ENCODE assay signal across 8 cellular contexts in the genomic region with DNA sequence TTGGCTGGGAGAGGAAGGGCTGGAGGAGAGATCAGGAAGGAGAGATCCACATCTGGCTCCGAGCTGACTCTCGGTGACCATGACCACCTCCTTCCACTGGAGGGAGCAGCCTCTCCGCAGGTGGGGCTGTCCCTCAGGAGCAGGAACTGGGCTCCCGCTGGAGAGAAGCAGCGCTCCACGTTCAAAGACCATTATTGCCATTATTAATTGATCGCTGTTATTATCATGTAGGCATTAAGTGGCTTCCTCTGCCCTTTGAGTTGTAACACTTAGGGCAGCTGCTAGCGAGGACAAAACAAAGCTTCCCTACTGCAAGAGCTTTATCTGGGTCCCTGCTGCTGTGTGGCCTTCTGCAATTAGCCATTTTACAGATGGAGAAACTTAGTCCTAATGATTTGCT.
DNase-seq lines count a peak whose midpoint lies in the region; ATAC-seq, FAIRE-seq and TF ChIP-seq lines count a peak whose summit lies in the region.

No MANE protein-coding gene starts in this region.

- no peak overlapping the region for H2AK5ac ChIP-seq in trophoblast cell (ENCODE audit: low read length)

- H2AFZ ChIP-seq in SU-DHL-6 (ENCODE audit: low read depth, low read length, severe bottlenecking) (no peak overlapping the region), trophoblast cell (ENCODE audit: insufficient read depth, low read length, poor library complexity) (no peak overlapping the region)

- WGBS in trophoblast cell (ENCODE audit: extremely low coverage, insufficient coverage, insufficient read length), result no CpG with 5 or more reads among the region's 8 CpGs

- H4K91ac ChIP-seq in trophoblast cell (ENCODE audit: low read depth, low read length), result no peak overlapping the region

- H3K9me2 ChIP-seq in SU-DHL-6 (replicated peaks; ENCODE audit: insufficient read depth, low read length), result no peaks in the 10 kb centered on the region

- H3K79me1 ChIP-seq in trophoblast cell (ENCODE audit: low read length), result no peaks in the 10 kb centered on the region

- H3K79me2 ChIP-seq in SU-DHL-6 (ENCODE audit: insufficient read depth, low read length) (no peaks in the 10 kb centered on the region), trophoblast cell (ENCODE audit: control insufficient read depth, insufficient read depth, low read length, poor library complexity) (no peaks in the 10 kb centered on the region)

- H3K14ac ChIP-seq in trophoblast cell (ENCODE audit: low read length), result no peak overlapping the region

- peak; percentile 18 for FAIRE-seq in GM18507 (lab: Jason Lieb, UNC)

- no peak overlapping the region for H3K18ac ChIP-seq in trophoblast cell (ENCODE audit: low read length)

- no peak overlapping the region for H4K8ac ChIP-seq in trophoblast cell (ENCODE audit: low read depth, low read length)

- H3K36me3 ChIP-seq in BJ (ENCODE audit: control insufficient read depth, insufficient read depth, low read length) (no peaks in the 10 kb centered on the region), SU-DHL-6 (ENCODE audit: low read length) (no peaks in the 10 kb centered on the region), trophoblast cell (ENCODE audit: control insufficient read depth in 1 of 2, insufficient read depth in 2 of 2, low read length in 2 of 2) (no peaks in the 10 kb centered on the region)

- no peaks in the 10 kb centered on the region for H3K4me1 ChIP-seq in trophoblast cell (ENCODE audit: control insufficient read depth in 1 of 2, insufficient read depth in 2 of 2, low read length in 2 of 2)

- TF ChIP-seq CTCF in BJ (IDR thresholded peaks at IDR 0.05; ENCODE audit: insufficient read depth, low read depth, low read length) (peak; percentile 94), SU-DHL-6 (IDR thresholded peaks at IDR 0.05; ENCODE audit: insufficient read depth, low read length, poor library complexity, severe bottlenecking) (peak; percentile 13)

- CTCF ChIA-PET in BJ (lab: Yijun Ruan, JAX), result interaction anchor here (0.5 to 4.2 kb wide), 42 partner anchors 8 to 738 kb away, joined by 3 to 83 read pairs (median 4); partner anchors contain the start of gene KIRREL3

- H2BK12ac ChIP-seq in trophoblast cell (ENCODE audit: low read length), result no peak overlapping the region

- H2BK120ac ChIP-seq in trophoblast cell (ENCODE audit: insufficient read depth, low read length, poor library complexity), result no peak overlapping the region

- no peak overlapping the region for H4K12ac ChIP-seq in trophoblast cell (ENCODE audit: low read depth, low read length)

- no peaks in the 10 kb centered on the region for H3K27me3 ChIP-seq in BJ (ENCODE audit: control insufficient read depth, insufficient read depth, low read length)
- no peaks in the 10 kb centered on the region for H3K27me3 ChIP-seq in SU-DHL-6 (ENCODE audit: low read length)
- H3K27me3 ChIP-seq in trophoblast cell (ENCODE audit: insufficient read depth, low read length), result no peaks in the 10 kb centered on the region

- ATAC-seq in HG03457 (IDR thresholded peaks at IDR 0.05; ENCODE audit: unreplicated experiment) (no peak), HG03039 (IDR thresholded peaks at IDR 0.05; ENCODE audit: unreplicated experiment) (no peak)

- no peaks in the 10 kb centered on the region for H3F3A ChIP-seq in SU-DHL-6 (ENCODE audit: insufficient read depth)

- H2BK5ac ChIP-seq in trophoblast cell (ENCODE audit: low read depth, low read length, poor library complexity), result no peak overlapping the region

- no peak overlapping the region for H3K4ac ChIP-seq in trophoblast cell (ENCODE audit: low read depth, low read length)

- H4K20me1 ChIP-seq in SU-DHL-6 (ENCODE audit: low read depth, low read length), result no peaks in the 10 kb centered on the region

- H3K9ac ChIP-seq in SU-DHL-6 (ENCODE audit: low read length) (no peak overlapping the region), trophoblast cell (ENCODE audit: low read length) (no peak overlapping the region)

- H3K4me2 ChIP-seq in SU-DHL-6 (ENCODE audit: low read depth, low read length, poor library complexity, severe bottlenecking) (no peak overlapping the region), trophoblast cell (ENCODE audit: low read length) (no peak overlapping the region)

- H3K27ac ChIP-seq in SU-DHL-6 (ENCODE audit: low read depth, low read length) (no peak overlapping the region), trophoblast cell (ENCODE audit: low read depth, low read length) (no peak overlapping the region)

- POLR2A ChIA-PET in BJ (lab: Charles Lee), result no interaction called here

- H3K23ac ChIP-seq in trophoblast cell (ENCODE audit: low read length), result no peak overlapping the region

- no peak for DNase-seq in BJ (ENCODE audit: low read depth)
- DNase-seq in GM18507 (ENCODE audit: extremely low spot score, insufficient read length, low read depth), result peak; percentile 11
- peak; percentile 53 for DNase-seq in M059J (ENCODE audit: low read depth)
- DNase-seq in foreskin melanocyte, result peak; percentile 24
- peak; percentile 27 to 67 for DNase-seq in trophoblast cell

- H3K9me3 ChIP-seq in SU-DHL-6 (ENCODE audit: insufficient read depth, low read length) (no peaks in the 10 kb centered on the region), trophoblast cell (ENCODE audit: insufficient read depth, low read depth, low read length) (no peaks in the 10 kb centered on the region)

- no peak overlapping the region for H3K4me3 ChIP-seq in BJ (ENCODE audit: low read depth, low read length)
- H3K4me3 ChIP-seq in SU-DHL-6 (ENCODE audit: insufficient read depth, low read length, poor library complexity, severe bottlenecking), result no peak overlapping the region
- H3K4me3 ChIP-seq in trophoblast cell (ENCODE audit: low read depth, low read length), result no peak overlapping the region
